ENCODE assay signal across 8 cellular contexts in genomic region chr20:41028359-41029149, GRCh38. TPM values are rescaled to one million over a fixed set of nuclear protein-coding genes. Genes with fewer than 3 reads are reported as not detected.
A peak's percentile ranks its signal among the peaks of the same experiment; 100 is the strongest.
DNase-seq lines count a peak whose midpoint lies in the region; ATAC-seq lines count a peak whose summit lies in the region.

Gene TOP1 (plus strand): TSS chr20:41028822. CDS start chr20:41029068, 246 bp downstream.

- H3K4me1 Mint-ChIP-seq in effector memory CD8-positive, alpha-beta T cell (ENCODE audit: low read depth in 2 of 2), result peaks cover 25 to 45% of the 10 kb centered on the region in 2 donors
- H3K4me1 Mint-ChIP-seq in memory B cell, result peaks cover 29% of the 10 kb centered on the region

- no peaks in the 10 kb centered on the region for H3K9me3 Mint-ChIP-seq in effector memory CD8-positive, alpha-beta T cell
- no peaks in the 10 kb centered on the region for H3K9me3 Mint-ChIP-seq in memory B cell

- DNase-seq in COLO668 (lab: John Stamatoyannopoulos, UW; ENCODE audit: unreplicated experiment), result peak; percentile 100
- peak; percentile 100 for DNase-seq in HT1080 (ENCODE audit: low read depth)
- DNase-seq in NOMO-1 treated with DMSO at 0.1 percent for 48 hours (lab: John Stamatoyannopoulos, UW; ENCODE audit: unreplicated experiment), result peak; percentile 99
- DNase-seq in activated CD8-positive, alpha-beta memory T cell treated with anti-CD3 and anti-CD28 coated beads for 4 hours (ENCODE audit: low read depth in 2 of 2), result peak; percentile 99 to 100
- peak; percentile 99 to 100 (median 99) for DNase-seq in effector memory CD8-positive, alpha-beta T cell
- DNase-seq in memory B cell (ENCODE audit: low spot score in 2 of 2), result peak; percentile 98 to 99
- DNase-seq in stimulated activated CD8-positive, alpha-beta memory T cell treated with anti-CD3 and anti-CD28 coated beads, Interleukin-12 subunit alpha, Interleukin-12 subunit beta, amount 100 ng/mL, for 24 hours (ENCODE audit: extremely low read depth), result peak; percentile 99

- H3K36me3 Mint-ChIP-seq in effector memory CD8-positive, alpha-beta T cell (ENCODE audit: insufficient read depth), result peaks cover 33% of the 10 kb centered on the region
- H3K36me3 Mint-ChIP-seq in memory B cell, result peaks cover 7% of the 10 kb centered on the region

- peak within 1 kb of the TSS; percentile 99 to 100 for H3K27ac Mint-ChIP-seq in effector memory CD8-positive, alpha-beta T cell
- peak within 1 kb of the TSS; percentile 99 for H3K27ac Mint-ChIP-seq in memory B cell

- peak within 1 kb of the TSS; percentile 97 for H3K4me3 Mint-ChIP-seq in effector memory CD8-positive, alpha-beta T cell
- H3K4me3 Mint-ChIP-seq in memory B cell, result peak within 1 kb of the TSS; percentile 92

- H3K27me3 Mint-ChIP-seq in effector memory CD8-positive, alpha-beta T cell, result peaks cover 0 to 4% of the 10 kb centered on the region in 2 donors
- H3K27me3 Mint-ChIP-seq in memory B cell, result no peaks in the 10 kb centered on the region

- peak; percentile 94 for ATAC-seq in GM21360 (IDR thresholded peaks at IDR 0.05; ENCODE audit: unreplicated experiment)
- peak; percentile 95 for ATAC-seq in effector memory CD8-positive, alpha-beta T cell (replicated peaks)
- ATAC-seq in memory B cell (ENCODE audit: low read depth), result peak; percentile 94

RNA-seq across cellular contexts. Expression of gene TOP1, which starts in this region (rescaled TPM):
- total RNA-seq in HT1080 (2014; rRNA removed; shearing (Covaris generic)), result 20.8 and 26.7 TPM in 2 replicates
- 64.5 and 79.5 TPM in 2 replicates for polyA plus RNA-seq in HT1080 (2015; cell fraction: cytosol; rRNA removed)
- 119 and 120 TPM in 2 replicates for polyA plus RNA-seq in HT1080 (2015; cell fraction: nucleus; rRNA removed)

Comparison
In these comparisons a context has a peak if more than half of its experiments do, and no peak if none do; other contexts are left out.
1. Peak in every context shown above with its lines: DNase-seq and ATAC-seq.